16 cellular contexts compared by ENCODE assay signal in the genomic region with DNA sequence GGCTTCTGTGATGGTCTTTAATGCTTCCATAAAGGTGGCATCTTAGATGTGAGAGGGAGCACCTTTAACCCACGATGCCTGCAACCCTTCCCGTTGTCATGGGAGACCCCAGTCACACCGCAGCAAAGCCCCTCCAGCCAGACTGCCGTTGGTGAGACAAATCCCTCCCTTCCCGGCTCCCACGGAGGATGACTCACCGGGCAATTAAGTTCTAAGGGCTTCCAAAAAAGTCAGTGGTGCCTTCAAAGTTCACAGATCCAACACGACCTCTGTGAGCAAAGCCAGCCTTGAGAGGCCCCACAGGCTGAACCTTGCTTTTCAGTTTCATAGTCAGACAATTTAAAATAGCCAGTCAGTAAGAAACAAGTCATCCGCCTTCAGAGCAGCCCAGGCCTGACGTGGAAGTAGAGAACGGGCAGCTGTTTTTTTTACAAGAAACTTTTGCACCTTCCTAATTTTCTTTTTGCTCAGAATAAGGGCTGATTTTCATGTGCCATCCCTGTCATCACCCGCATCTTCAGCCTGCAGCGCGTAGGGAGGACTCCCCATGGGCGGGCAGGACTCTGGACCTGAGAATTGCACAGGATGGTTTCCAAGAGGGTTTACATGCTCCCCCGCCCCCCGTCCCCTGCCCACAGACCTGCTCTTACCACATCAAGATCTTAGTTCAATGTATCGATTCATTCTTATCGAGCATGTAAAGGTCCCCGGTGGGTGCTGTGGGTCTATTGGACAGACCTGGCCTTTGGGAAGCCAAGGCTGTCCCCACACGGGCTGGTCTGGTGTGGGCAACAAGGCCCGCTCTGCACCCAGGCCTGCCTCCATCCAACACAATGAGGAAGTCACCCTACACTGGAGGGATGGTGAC.
A peak's percentile ranks its signal among the peaks of the same experiment; 100 is the strongest.
DNase-seq lines count a peak whose midpoint lies in the region; ATAC-seq and TF ChIP-seq lines count a peak whose summit lies in the region.
"Had no signal": no experiment of that assay in that cellular context is flagged by ENCODE, and none has a peak within 500 bp of the region (broad histone marks: within the 10 kb centered on the region; RNA-seq: fewer than 3 reads in every experiment).

No MANE protein-coding gene starts in this region.

- peak overlapping the region in 8 of 10 experiments; percentile 28 to 61 (median 46); a peak in 15 of 20 replicates for H3K4me3 ChIP-seq in BLaER1 treated with 17β-estradiol and CSF1 and Interleukin-3, amounts not matched to agents 10 nM and 100 nM
- no peak overlapping the region for H3K4me3 ChIP-seq in SK-N-SH (ENCODE audit: low read depth in 2 of 2, low read length in 1 of 2)
- H3K4me3 ChIP-seq: lung had no signal

- H3K9me2 ChIP-seq in SK-N-SH, result no peaks in the 10 kb centered on the region

- H2BK15ac ChIP-seq in H9 (ENCODE audit: low read depth, low read length), result no peak overlapping the region

- no peak overlapping the region for H2AK5ac ChIP-seq in H9 (ENCODE audit: insufficient read length, low read length)

- H2BK5ac ChIP-seq in H9 (ENCODE audit: insufficient read length, low read length), result no peak overlapping the region

- POLR2A ChIA-PET in SK-N-SH (lab: Yijun Ruan, JAX), result no interaction called here

- TF ChIP-seq EP300 in SK-N-SH (IDR thresholded peaks at IDR 0.05; ENCODE audit: borderline replicate concordance in 1 of 2, low read depth in 1 of 2, low read length in 1 of 2), result no peak

- H3K27ac Mint-ChIP-seq in H9, result no peak overlapping the region
- peak overlapping the region; percentile 97 for H3K27ac Mint-ChIP-seq in neural crest cell (ENCODE audit: unreplicated experiment)
- H3K27ac Mint-ChIP-seq: activated CD4-positive, alpha-beta T cell treated with anti-CD3 and anti-CD28 coated beads, Interleukin-2, amount 10 ng/mL, durations not matched to agents 7 days and 5 days; CD4-positive, CD25-positive, alpha-beta regulatory T cell; naive thymus-derived CD4-positive, alpha-beta T cell had no signal

- H4K8ac ChIP-seq in H9 (replicated peaks; ENCODE audit: insufficient read length, low read depth, low read length), result no peak overlapping the region

- H3K4me3 Mint-ChIP-seq in H9 (no peak overlapping the region), neural crest cell (peak overlapping the region; percentile 84)
- H3K4me3 Mint-ChIP-seq: activated CD4-positive, alpha-beta T cell treated with anti-CD3 and anti-CD28 coated beads, Interleukin-2, amount 10 ng/mL, durations not matched to agents 7 days and 5 days; CD4-positive, CD25-positive, alpha-beta regulatory T cell had no signal

- H3K9me3 Mint-ChIP-seq in H9 (no peaks in the 10 kb centered on the region), neural crest cell (no peaks in the 10 kb centered on the region)
- H3K9me3 Mint-ChIP-seq: activated CD4-positive, alpha-beta T cell treated with anti-CD3 and anti-CD28 coated beads, Interleukin-2, amount 10 ng/mL, durations not matched to agents 7 days and 5 days had no signal

- no peak overlapping the region for H2BK20ac ChIP-seq in H9 (ENCODE audit: low read depth, low read length, poor library complexity, severe bottlenecking)

- ATAC-seq in GM19035 (IDR thresholded peaks at IDR 0.05; ENCODE audit: unreplicated experiment), result no peak

- H4K5ac ChIP-seq in H9 (ENCODE audit: insufficient read length, low read depth, low read length), result no peak overlapping the region

- no peak overlapping the region for H3T11ph ChIP-seq in H9 (ENCODE audit: low read length)

- H3K9me3 ChIP-seq in BLaER1 treated with 17β-estradiol and CSF1 and Interleukin-3, amounts not matched to agents 10 nM and 100 nM (replicated peaks in 1 of 11), result no peaks in the 10 kb centered on the region
- H3K9me3 ChIP-seq in H9 (ENCODE audit: control insufficient read depth, low read depth, low read length), result no peaks in the 10 kb centered on the region
- H3K9me3 ChIP-seq in SK-N-SH, result no peaks in the 10 kb centered on the region

- no peak overlapping the region for H2BK120ac ChIP-seq in H9 (ENCODE audit: low read depth, low read length, poor library complexity, severe bottlenecking)

- no peak overlapping the region for H2AFZ ChIP-seq in H9 (ENCODE audit: low read length)
- H2AFZ ChIP-seq in SK-N-SH (ENCODE audit: low read depth), result no peak overlapping the region

- H3K27ac ChIP-seq in BLaER1 treated with 17β-estradiol and CSF1 and Interleukin-3, amounts not matched to agents 10 nM and 100 nM, result peak overlapping the region in 9 of 11 experiments; percentile 54 to 98 (median 89); a peak in 18 of 22 replicates
- H3K27ac ChIP-seq in H9 (ENCODE audit: insufficient read length, low read depth, low read length) (no peak overlapping the region), SK-N-SH (ENCODE audit: low read depth in 2 of 2, low read length in 1 of 2) (no peak overlapping the region)

- H3K27me3 ChIP-seq in BLaER1 treated with 17β-estradiol and CSF1 and Interleukin-3, amounts not matched to agents 10 nM and 100 nM, result peaks cover 4 to 81% (median 17%) of the 10 kb centered on the region in 11 experiments; a peak in 14 of 22 replicates
- no peaks in the 10 kb centered on the region for H3K27me3 ChIP-seq in H9 (ENCODE audit: insufficient read depth, low read length)
- H3K27me3 ChIP-seq in SK-N-SH (ENCODE audit: insufficient read depth), result no peaks in the 10 kb centered on the region

- no peaks in the 10 kb centered on the region for H3K79me1 ChIP-seq in H9 (ENCODE audit: insufficient read depth, low read depth, low read length, poor library complexity, severe bottlenecking)

- H4K20me1 ChIP-seq in BLaER1 treated with 17β-estradiol and CSF1 and Interleukin-3, amounts not matched to agents 10 nM and 100 nM, result peaks cover 0 to 16% (median 0%) of the 10 kb centered on the region in 11 experiments; a peak in 2 of 22 replicates
- H4K20me1 ChIP-seq in H9 (ENCODE audit: control insufficient read depth, insufficient read depth, insufficient read length) (no peaks in the 10 kb centered on the region), SK-N-SH (ENCODE audit: insufficient read depth) (0 out of 2 replicates have a peak, but pooled peaks cover 3% of the 10 kb centered on the region)

- H3F3A ChIP-seq in SK-N-SH (replicated peaks; ENCODE audit: insufficient read depth), result no peaks in the 10 kb centered on the region

- H4K91ac ChIP-seq in H9 (ENCODE audit: insufficient read length, low read depth, low read length), result no peak overlapping the region

- H3K4me1 Mint-ChIP-seq in H9 (peaks cover 10 to 31% of the 10 kb centered on the region in 2 experiments), neural crest cell (peaks cover 73% of the 10 kb centered on the region)

- H3K9ac ChIP-seq in BLaER1 treated with 17β-estradiol and CSF1 and Interleukin-3, amounts not matched to agents 10 nM and 100 nM, result peak overlapping the region in 9 of 11 experiments; percentile 39 to 85 (median 74); a peak in 17 of 22 replicates
- no peak overlapping the region for H3K9ac ChIP-seq in H9 (ENCODE audit: extremely low read depth, insufficient read length, low read length)
- H3K9ac ChIP-seq in SK-N-SH, result no peak overlapping the region

- CTCF ChIA-PET in SK-N-SH (lab: Yijun Ruan, JAX), result no interaction called here

- no peak for TF ChIP-seq CTCF in H9 (conservative IDR thresholded peaks at IDR 0.05)
- TF ChIP-seq CTCF in SK-N-SH (IDR thresholded peaks at IDR 0.05), result no peak
- no peak for TF ChIP-seq CTCF in neural crest cell (conservative IDR thresholded peaks at IDR 0.05)

- H3K56ac ChIP-seq in H9 (ENCODE audit: insufficient read length, low read depth, low read length), result no peak overlapping the region

- TF ChIP-seq RAD21 in SK-N-SH (IDR thresholded peaks at IDR 0.05; ENCODE audit: low read length), result no peak

- H3K18ac ChIP-seq in H9 (ENCODE audit: insufficient read length, low read depth, low read length), result no peak overlapping the region

- no peaks in the 10 kb centered on the region for H3K23me2 ChIP-seq in H9 (ENCODE audit: insufficient read length, low read depth, low read length, poor library complexity, severe bottlenecking)

- H3K14ac ChIP-seq in H9 (ENCODE audit: insufficient read depth, low read length), result no peak overlapping the region

- no peak overlapping the region for H3K23ac ChIP-seq in H9 (ENCODE audit: insufficient read length, low read depth, low read length)

- H3K36me3 ChIP-seq in BLaER1 treated with 17β-estradiol and CSF1 and Interleukin-3, amounts not matched to agents 10 nM and 100 nM, result no peaks in the 10 kb centered on the region
- no peaks in the 10 kb centered on the region for H3K36me3 ChIP-seq in SK-N-SH (replicated peaks in 1 of 2; ENCODE audit: control insufficient read depth in 1 of 2, insufficient read depth in 2 of 2, low read length in 1 of 2)

- no peaks in the 10 kb centered on the region; a peak in 1 of 7 replicates for H3K36me3 Mint-ChIP-seq in H9 (ENCODE audit: insufficient read depth in 1 of 3, low read depth in 3 of 3)
- H3K36me3 Mint-ChIP-seq in neural crest cell (ENCODE audit: low read depth), result peaks cover under 1% of the 10 kb centered on the region
- H3K36me3 Mint-ChIP-seq: CD4-positive, CD25-positive, alpha-beta regulatory T cell; naive thymus-derived CD4-positive, alpha-beta T cell had no signal

- H3K4me2 ChIP-seq in BLaER1 treated with 17β-estradiol and CSF1 and Interleukin-3, amounts not matched to agents 10 nM and 100 nM, result peak overlapping the region; percentile 85 to 97 (median 92)
- H3K4me2 ChIP-seq in H9 (ENCODE audit: insufficient read depth, insufficient read length, low read length) (no peak overlapping the region), SK-N-SH (0 out of 2 replicates have a peak overlapping the region, but pooled peaks have one; percentile 44)

- H3K79me2 ChIP-seq in H9 (ENCODE audit: insufficient read depth, low read length), result no peaks in the 10 kb centered on the region
- no peaks in the 10 kb centered on the region for H3K79me2 ChIP-seq in SK-N-SH (ENCODE audit: insufficient read depth)

- H2BK12ac ChIP-seq in H9 (ENCODE audit: insufficient read length, low read depth, low read length), result no peak overlapping the region

- WGBS in H9 (ENCODE audit: extremely low coverage, insufficient read length, low lambda C conversion rate), result no CpG with 5 or more reads among the region's 22 CpGs
- 66% methylated on average over 22 of the region's 22 CpGs for WGBS in SK-N-SH (ENCODE audit: low lambda C conversion rate)

- H3K27me3 Mint-ChIP-seq in H9 (ENCODE audit: low read depth) (peaks cover 88% of the 10 kb centered on the region), neural crest cell (ENCODE audit: low read depth) (no peaks in the 10 kb centered on the region)

- H3K4ac ChIP-seq in H9 (ENCODE audit: low read depth, low read length), result no peak overlapping the region

- DNase-seq in H9 (peak; percentile 12), SK-N-SH (no peak), neural crest cell (ENCODE audit: low read depth, low spot score) (no peak), kidney glomerular epithelial cell (lab: John Stamatoyannopoulos, UW) (no peak), NCI-H187 (lab: John Stamatoyannopoulos, UW) (no peak)
- DNase-seq: activated CD4-positive, alpha-beta T cell treated with anti-CD3 and anti-CD28 coated beads, Interleukin-2, amount 10 ng/mL, durations not matched to agents 7 days and 5 days; CD4-positive, CD25-positive, alpha-beta regulatory T cell; central memory CD4-positive, alpha-beta T cell; MM.1S; NCI-H774; SHP77 treated with DMSO at 0.1 percent for 48 hours; T-helper 9 cell had no signal

- peaks cover 60 to 98% (median 95%) of the 10 kb centered on the region in 10 experiments for H3K4me1 ChIP-seq in BLaER1 treated with 17β-estradiol and CSF1 and Interleukin-3, amounts not matched to agents 10 nM and 100 nM
- H3K4me1 ChIP-seq in H9 (ENCODE audit: insufficient read depth, low read length) (no peaks in the 10 kb centered on the region), SK-N-SH (ENCODE audit: control insufficient read depth in 1 of 2, insufficient read depth in 2 of 2, low read depth in 1 of 2, low read length in 1 of 2) (peaks cover 0 to 16% of the 10 kb centered on the region in 2 experiments; a peak in 1 of 4 replicates)

Comparison
In these comparisons a context has a peak if more than half of its experiments do, and no peak if none do; other contexts are left out.
1. H3K27ac ChIP-seq: peak in BLaER1 treated with 17β-estradiol and CSF1 and Interleukin-3, amounts not matched to agents 10 nM and 100 nM (9 of 11); none in H9 (single experiment) and SK-N-SH (0 of 2).
2. H3K4me3 ChIP-seq: peak in BLaER1 treated with 17β-estradiol and CSF1 and Interleukin-3, amounts not matched to agents 10 nM and 100 nM (8 of 10); none in SK-N-SH (0 of 2).
3. H3K9ac ChIP-seq: peak in BLaER1 treated with 17β-estradiol and CSF1 and Interleukin-3, amounts not matched to agents 10 nM and 100 nM (9 of 11); none in H9 (single experiment) and SK-N-SH (single experiment).